In genomic region chr12:26697217-26697616, GRCh38 we compare ENCODE assay signal across 20 cellular contexts.
DNase-seq lines count a peak whose midpoint lies in the region; ATAC-seq and TF ChIP-seq lines count a peak whose summit lies in the region.
"Had no signal": no experiment of that assay in that cellular context is flagged by ENCODE, and none has a peak within 500 bp of the region (broad histone marks: within the 10 kb centered on the region; RNA-seq: fewer than 3 reads in every experiment).

No MANE protein-coding gene starts in this region.

- no peak for ATAC-seq in activated T-cell treated with anti-CD3 and anti-CD28 coated beads, Interleukin-2, amount 50 U/mL, for 4 hours
- no peak for ATAC-seq in GM21447 (IDR thresholded peaks at IDR 0.05; ENCODE audit: unreplicated experiment)
- ATAC-seq: CD8-positive, alpha-beta T cell had no signal

- peaks cover 7% of the 10 kb centered on the region for H3K9me3 Mint-ChIP-seq in activated T-helper 2 cell treated with anti-CD3 and anti-CD28 coated beads, Interferon-gamma antibody, Interleukin-2, Interleukin-4, amounts not matched to agents 10 μg/mL and 5 μg/mL and 100 μg/mL, durations not matched to agents 14 hours and 24 hours and 36 hours
- H3K9me3 Mint-ChIP-seq in chondrocyte (ENCODE audit: low read depth), result no peaks in the 10 kb centered on the region
- H3K9me3 Mint-ChIP-seq in activated T-cell treated with anti-CD3 and anti-CD28 coated beads, Interleukin-2, amount 50 U/mL, for 4 hours, result peaks cover 3% of the 10 kb centered on the region
- H3K9me3 Mint-ChIP-seq: CD8-positive, alpha-beta T cell; HFFc6 had no signal

- TF ChIP-seq CTCF in chondrocyte (IDR thresholded peaks at IDR 0.05), result no peak

- peaks cover 36% of the 10 kb centered on the region for H3K4me1 ChIP-seq in ACC112 (ENCODE audit: control insufficient read depth, insufficient read depth, low read length, unreplicated experiment)
- H3K4me1 ChIP-seq: BLaER1 had no signal

- H3K36me3 ChIP-seq in ACC112 (ENCODE audit: insufficient read depth, low read length), result peaks cover 3% of the 10 kb centered on the region; the same call in 1 of the 2 replicates
- H3K36me3 ChIP-seq: BLaER1 had no signal

- no peak overlapping the region for H3K4me3 Mint-ChIP-seq in activated T-helper 2 cell treated with anti-CD3 and anti-CD28 coated beads, Interferon-gamma antibody, Interleukin-2, Interleukin-4, amounts not matched to agents 10 μg/mL and 5 μg/mL and 100 μg/mL, durations not matched to agents 14 hours and 24 hours and 36 hours (ENCODE audit: low read depth)
- H3K4me3 Mint-ChIP-seq in chondrocyte (ENCODE audit: unreplicated experiment), result no peak overlapping the region
- no peak overlapping the region for H3K4me3 Mint-ChIP-seq in activated T-cell treated with anti-CD3 and anti-CD28 coated beads, Interleukin-2, amount 50 U/mL, for 4 hours
- H3K4me3 Mint-ChIP-seq: CD8-positive, alpha-beta T cell; HFFc6 had no signal

- peak overlapping the region; percentile 2 for H3K27ac Mint-ChIP-seq in activated T-helper 2 cell treated with anti-CD3 and anti-CD28 coated beads, Interferon-gamma antibody, Interleukin-2, Interleukin-4, amounts not matched to agents 10 μg/mL and 5 μg/mL and 100 μg/mL, durations not matched to agents 14 hours and 24 hours and 36 hours
- peak overlapping the region; percentile 45 for H3K27ac Mint-ChIP-seq in chondrocyte (ENCODE audit: unreplicated experiment)
- H3K27ac Mint-ChIP-seq: CD8-positive, alpha-beta T cell; HFFc6 had no signal

- no peaks in the 10 kb centered on the region for H3K27me3 Mint-ChIP-seq in activated T-helper 2 cell treated with anti-CD3 and anti-CD28 coated beads, Interferon-gamma antibody, Interleukin-2, Interleukin-4, amounts not matched to agents 10 μg/mL and 5 μg/mL and 100 μg/mL, durations not matched to agents 14 hours and 24 hours and 36 hours (ENCODE audit: low read depth)
- no peaks in the 10 kb centered on the region for H3K27me3 Mint-ChIP-seq in chondrocyte (ENCODE audit: low read depth)
- no peaks in the 10 kb centered on the region for H3K27me3 Mint-ChIP-seq in activated T-cell treated with anti-CD3 and anti-CD28 coated beads, Interleukin-2, amount 50 U/mL, for 4 hours (ENCODE audit: low read depth)

- H2AFZ ChIP-seq in ACC112 (ENCODE audit: low read length, unreplicated experiment), result no peak overlapping the region

- DNase-seq in activated T-helper 2 cell treated with anti-CD3 and anti-CD28 coated beads, Interferon-gamma antibody, Interleukin-2, Interleukin-4, amounts not matched to agents 10 μg/mL and 5 μg/mL and 100 μg/mL, durations not matched to agents 14 hours and 24 hours and 36 hours (ENCODE audit: low spot score), result no peak
- DNase-seq in chondrocyte (ENCODE audit: low spot score), result no peak
- DNase-seq in iris pigment epithelial cell (ENCODE audit: low read depth), result peak; percentile 86
- DNase-seq in cardiac septum (ENCODE audit: low spot score), result no peak
- DNase-seq in activated T-cell treated with anti-CD3 and anti-CD28 coated beads, Interleukin-2, amount 50 U/mL, for 4 hours, result no peak
- DNase-seq in globus pallidus (ENCODE audit: low spot score), result no peak
- DNase-seq: 8988T; CD8-positive, alpha-beta T cell; DND-41; GDM1; HFFc6; Karpas-422; MM.1S; NCI-H1092 treated with DMSO at 0.1 percent for 48 hours; NCI-H1694; NCI-H510A treated with DMSO at 0.1 percent for 48 hours; NCI-H82 had no signal

- no peaks in the 10 kb centered on the region for H3K79me2 ChIP-seq in ACC112 (ENCODE audit: control insufficient read depth, insufficient read depth, low read length, unreplicated experiment)

- H3K36me3 Mint-ChIP-seq in activated T-helper 2 cell treated with anti-CD3 and anti-CD28 coated beads, Interferon-gamma antibody, Interleukin-2, Interleukin-4, amounts not matched to agents 10 μg/mL and 5 μg/mL and 100 μg/mL, durations not matched to agents 14 hours and 24 hours and 36 hours (ENCODE audit: low read depth), result peaks cover 54% of the 10 kb centered on the region
- H3K36me3 Mint-ChIP-seq in chondrocyte (ENCODE audit: low read depth), result peaks cover 9% of the 10 kb centered on the region
- peaks cover 47% of the 10 kb centered on the region for H3K36me3 Mint-ChIP-seq in activated T-cell treated with anti-CD3 and anti-CD28 coated beads, Interleukin-2, amount 50 U/mL, for 4 hours (ENCODE audit: insufficient read depth)

- intact Hi-C loops in activated T-helper 2 cell treated with anti-CD3 and anti-CD28 coated beads, Interferon-gamma antibody, Interleukin-2, Interleukin-4, amounts not matched to agents 10 μg/mL and 5 μg/mL and 100 μg/mL, durations not matched to agents 14 hours and 24 hours and 36 hours (cut with micrococcal nuclease), result no loop called here
- intact Hi-C loops in cardiac septum (cut with DNase I), result no loop called here

- H3K27me3 ChIP-seq in ACC112 (ENCODE audit: insufficient read depth, low read length), result no peaks in the 10 kb centered on the region
- H3K27me3 ChIP-seq: BLaER1 had no signal

- H3K27ac ChIP-seq in ACC112 (ENCODE audit: low read depth, low read length), result peak overlapping the region; percentile 60
- H3K27ac ChIP-seq: BLaER1 had no signal

- H3K4me3 ChIP-seq in ACC112 (ENCODE audit: low read depth, low read length), result no peak overlapping the region
- H3K4me3 ChIP-seq: BLaER1 had no signal

- peaks cover 19% of the 10 kb centered on the region for H3K4me1 Mint-ChIP-seq in activated T-helper 2 cell treated with anti-CD3 and anti-CD28 coated beads, Interferon-gamma antibody, Interleukin-2, Interleukin-4, amounts not matched to agents 10 μg/mL and 5 μg/mL and 100 μg/mL, durations not matched to agents 14 hours and 24 hours and 36 hours (ENCODE audit: low read depth)
- peaks cover 13% of the 10 kb centered on the region for H3K4me1 Mint-ChIP-seq in chondrocyte (ENCODE audit: low read depth)
- no peaks in the 10 kb centered on the region for H3K4me1 Mint-ChIP-seq in activated T-cell treated with anti-CD3 and anti-CD28 coated beads, Interleukin-2, amount 50 U/mL, for 4 hours (ENCODE audit: low read depth)
